2 cellular contexts compared by ENCODE assay signal in genomic region chr18:8469793-8470192, GRCh38.
TF ChIP-seq lines count a peak whose summit lies in the region.

No MANE protein-coding gene starts in this region.

TF ChIP-seq in IMR-90, 13 proteins besides CTCF, POLR2A, EP300 and RAD21 (continued from another document):
- TF ChIP-seq CHD1 (IDR thresholded peaks at IDR 0.05; ENCODE audit: low read depth, low read length) (no peak), SMC3 (IDR thresholded peaks at IDR 0.05; ENCODE audit: low read depth, low read length) (no peak), FOS (IDR thresholded peaks at IDR 0.05; ENCODE audit: low read depth, low read length) (no peak), CEBPB (IDR thresholded peaks at IDR 0.05; ENCODE audit: low read depth, low read length) (no peak), NFE2L2 (IDR thresholded peaks at IDR 0.05; ENCODE audit: low read depth, low read length) (no peak), MXI1 (IDR thresholded peaks at IDR 0.05; ENCODE audit: borderline replicate concordance, low read depth, low read length) (no peak), USF2 (IDR thresholded peaks at IDR 0.05; ENCODE audit: low read depth, low read length) (no peak), RCOR1 (IDR thresholded peaks at IDR 0.05; ENCODE audit: insufficient replicate concordance, low read length) (no peak), MAFK (IDR thresholded peaks at IDR 0.05; ENCODE audit: low read depth, low read length) (no peak)

TF ChIP-seq in H1, 55 proteins besides CTCF, POLR2A, EP300 and RAD21:
- TF ChIP-seq E2F6 (IDR thresholded peaks at IDR 0.05) = no peak
- TF ChIP-seq SIX5 (IDR thresholded peaks at IDR 0.05; ENCODE audit: low read depth, low read length) = no peak
- TF ChIP-seq TEAD4 (IDR thresholded peaks at IDR 0.05; ENCODE audit: low read depth, low read length) = no peak
- TF ChIP-seq CBX5 (IDR thresholded peaks at IDR 0.05; ENCODE audit: low read depth, low read length) = no peak
- no peak for TF ChIP-seq USF2 (IDR thresholded peaks at IDR 0.05; ENCODE audit: low read length)
- no peak for TF ChIP-seq RFX5 (IDR thresholded peaks at IDR 0.05; ENCODE audit: borderline replicate concordance, low read depth, low read length)
- no peak for TF ChIP-seq BACH1 (IDR thresholded peaks at IDR 0.05; ENCODE audit: low read length)
- no peak for TF ChIP-seq CHD7 (IDR thresholded peaks at IDR 0.05; ENCODE audit: insufficient replicate concordance, low read length)
- TF ChIP-seq JUND (IDR thresholded peaks at IDR 0.05; ENCODE audit: low read length) = no peak
- no peak for TF ChIP-seq SP4 (IDR thresholded peaks at IDR 0.05; ENCODE audit: low read length)
- TF ChIP-seq NANOG (IDR thresholded peaks at IDR 0.05; ENCODE audit: insufficient read depth, low read depth, low read length, poor library complexity, severe bottlenecking) = no peak
- TF ChIP-seq JUN (IDR thresholded peaks at IDR 0.05; ENCODE audit: low read depth, low read length) = no peak
- TF ChIP-seq KDM1A (IDR thresholded peaks at IDR 0.05; ENCODE audit: borderline replicate concordance, low read length) = no peak
- TF ChIP-seq RXRA (IDR thresholded peaks at IDR 0.05; ENCODE audit: insufficient read depth, low read depth, low read length) = no peak
- TF ChIP-seq GABPA (IDR thresholded peaks at IDR 0.05; ENCODE audit: borderline replicate concordance, insufficient read depth, low read length) = no peak
